8 cellular contexts compared by ENCODE assay signal in the genomic region with DNA sequence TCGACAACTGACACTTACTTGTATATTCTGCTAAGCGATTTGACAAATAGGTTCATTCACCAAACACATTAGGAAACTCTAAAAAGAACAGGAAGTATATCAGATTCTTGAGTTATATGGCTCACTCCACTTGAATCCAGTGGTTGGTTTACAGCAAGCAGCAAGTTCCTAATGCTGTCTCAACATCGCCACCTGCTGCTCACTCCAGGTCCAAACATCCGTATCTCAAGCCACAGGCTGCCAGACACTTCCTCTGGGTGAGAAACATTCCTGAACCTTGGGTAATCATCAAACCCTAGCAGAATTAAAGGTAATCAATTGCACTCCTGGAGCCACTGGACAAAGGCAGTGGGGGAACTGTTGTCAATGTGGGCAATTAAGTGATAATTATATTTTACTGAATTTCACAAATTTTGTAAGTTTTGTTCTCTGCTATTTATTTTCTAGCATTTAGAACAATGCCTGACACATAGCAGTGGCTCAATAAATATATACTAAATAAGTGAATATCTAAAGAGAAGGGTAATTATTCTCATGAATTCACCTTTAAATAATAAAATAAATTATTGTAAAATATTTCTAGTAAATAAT.
DNase-seq lines count a peak whose midpoint lies in the region; ATAC-seq and TF ChIP-seq lines count a peak whose summit lies in the region.

No MANE protein-coding gene starts in this region.

- no peak overlapping the region for H3K9ac ChIP-seq in IMR-90 (ENCODE audit: low read depth, low read length)
- no peak overlapping the region for H3K9ac ChIP-seq in neuronal stem cell (ENCODE audit: low read depth, low read length, poor library complexity)

- H3K9me1 ChIP-seq in IMR-90 (ENCODE audit: insufficient read depth, low read length), result no peaks in the 10 kb centered on the region

- H3K4me2 ChIP-seq in IMR-90 (ENCODE audit: low read depth, low read length) (no peak overlapping the region), neuronal stem cell (ENCODE audit: insufficient read depth, low read length, poor library complexity, severe bottlenecking) (no peak overlapping the region)

- H2AK5ac ChIP-seq in IMR-90 (ENCODE audit: low read depth, low read length) (no peak overlapping the region), neuronal stem cell (ENCODE audit: low read depth, low read length) (no peak overlapping the region)

- peak; percentile 65 for TF ChIP-seq RAD21 in IMR-90 (IDR thresholded peaks at IDR 0.05; ENCODE audit: low read length)

- H4K20me1 ChIP-seq in IMR-90 (ENCODE audit: insufficient read depth, low read length), result no peaks in the 10 kb centered on the region

- no peak overlapping the region for H2BK5ac ChIP-seq in IMR-90 (ENCODE audit: low read depth, low read length, poor library complexity, severe bottlenecking)
- no peak overlapping the region for H2BK5ac ChIP-seq in neuronal stem cell (ENCODE audit: low read length)

- H3K4me3 ChIP-seq in IMR-90 (ENCODE audit: insufficient read depth, low read depth, low read length) (no peak overlapping the region), Peyer's patch (no peak overlapping the region), fibroblast of pulmonary artery (replicated peaks; ENCODE audit: low read depth, low read length) (no peak overlapping the region), neuronal stem cell (ENCODE audit: low read length in 2 of 2) (no peak overlapping the region)

- no TSS peak for BruUV-seq in IMR-90 (replicated peaks; lab: Mats Ljungman, UMichigan)

- CTCF ChIA-PET in IMR-90 (lab: Yijun Ruan, JAX), result interaction anchor here (1.2 to 1.3 kb wide), 2 partner anchors 23 to 153 kb away, joined by 4 to 5 read pairs; no protein-coding TSS in a partner anchor

- H4K8ac ChIP-seq in IMR-90 (ENCODE audit: low read depth in 2 of 2, low read length in 2 of 2) (no peak overlapping the region), neuronal stem cell (ENCODE audit: low read depth, low read length) (no peak overlapping the region)

- H2BK15ac ChIP-seq in IMR-90 (ENCODE audit: low read depth, low read length) (no peak overlapping the region), neuronal stem cell (ENCODE audit: low read length) (no peak overlapping the region)

- H3K18ac ChIP-seq in IMR-90 (ENCODE audit: low read depth, low read length) (no peak overlapping the region), neuronal stem cell (ENCODE audit: low read length) (no peak overlapping the region)

- H3K27ac ChIP-seq in IMR-90 (ENCODE audit: insufficient read depth, low read length) (no peak overlapping the region), Peyer's patch (no peak overlapping the region), neuronal stem cell (replicated peaks; ENCODE audit: low read length) (no peak overlapping the region), substantia nigra (ENCODE audit: low read depth, low read length, poor library complexity, severe bottlenecking) (no peak overlapping the region)

- H3K23ac ChIP-seq in IMR-90 (ENCODE audit: low read depth, low read length) (no peak overlapping the region), neuronal stem cell (ENCODE audit: low read depth, low read length, poor library complexity) (no peak overlapping the region)

- TF ChIP-seq POLR2A in IMR-90 (IDR thresholded peaks at IDR 0.05; ENCODE audit: low read depth, low read length), result no peak
- no peak for TF ChIP-seq POLR2A in Peyer's patch (IDR thresholded peaks at IDR 0.05)

- H4K91ac ChIP-seq in IMR-90 (ENCODE audit: insufficient read depth, low read depth, low read length) (no peak overlapping the region), neuronal stem cell (ENCODE audit: low read depth, low read length, poor library complexity) (no peak overlapping the region)

- ATAC-seq in GM21529 (IDR thresholded peaks at IDR 0.05; ENCODE audit: unreplicated experiment) (peak; percentile 95), IMR-90 (ENCODE audit: low read depth) (peak; percentile 96)

- in situ Hi-C loops in IMR-90 (cut with MboI; ENCODE audit: low sequenced_read_pairs), result loop anchor here (10.0 kb wide), 1 partner anchor 120 kb away; no protein-coding TSS in a partner anchor

- H3K14ac ChIP-seq in IMR-90 (replicated peaks; ENCODE audit: low read depth, low read length) (no peak overlapping the region), neuronal stem cell (ENCODE audit: low read length) (no peak overlapping the region)

- H3K9me3 ChIP-seq in IMR-90 (ENCODE audit: control insufficient read depth, insufficient read depth, low read length), result no peaks in the 10 kb centered on the region
- H3K9me3 ChIP-seq in Peyer's patch, result no peaks in the 10 kb centered on the region
- H3K9me3 ChIP-seq in neuronal stem cell (replicated peaks in 1 of 2; ENCODE audit: control insufficient read depth in 2 of 2, insufficient read depth in 1 of 2, low read depth in 1 of 2, low read length in 2 of 2), result no peaks in the 10 kb centered on the region

- TF ChIP-seq CTCF in IMR-90 (conservative IDR thresholded peaks at IDR 0.05; ENCODE audit: low read depth, low read length), result peak; percentile 75
- TF ChIP-seq CTCF in Peyer's patch (IDR thresholded peaks at IDR 0.05), result peak in 5 of 6 experiments; percentile 14 to 68 (median 67)
- TF ChIP-seq CTCF in fibroblast of pulmonary artery (IDR thresholded peaks at IDR 0.05; ENCODE audit: low read length, missing control alignments), result peak; percentile 96

- no CpG with 5 or more reads among the region's 4 CpGs for WGBS in IMR-90 (ENCODE audit: extremely low coverage in 2 of 2, insufficient read length in 1 of 2), 2 experiments
- no CpG with 5 or more reads among the region's 4 CpGs for WGBS in neuronal stem cell (ENCODE audit: extremely low coverage in 2 of 2, insufficient read length in 2 of 2, insufficient replicate concordance in 1 of 2), 2 donors

- no peak overlapping the region for H2BK120ac ChIP-seq in IMR-90 (ENCODE audit: low read depth, low read length)
- no peak overlapping the region for H2BK120ac ChIP-seq in neuronal stem cell (ENCODE audit: low read depth, low read length)

- no peak overlapping the region for H2AK9ac ChIP-seq in IMR-90 (replicated peaks; ENCODE audit: low read depth, low read length, poor library complexity)

- H3K4me1 ChIP-seq in IMR-90 (ENCODE audit: control insufficient read depth, insufficient read depth, low read length) (no peaks in the 10 kb centered on the region), Peyer's patch (no peaks in the 10 kb centered on the region), neuronal stem cell (ENCODE audit: control insufficient read depth in 2 of 2, insufficient read depth in 1 of 2, low read depth in 1 of 2, low read length in 2 of 2) (peaks cover 0 to 3% of the 10 kb centered on the region in 2 donors)

- DNase-seq in DMS53 (lab: John Stamatoyannopoulos, UW) (peak; percentile 92), IMR-90 (peak; percentile 79), Peyer's patch (peak; percentile 60 to 91 (median 76)), fibroblast of pulmonary artery (ENCODE audit: low read depth) (peak; percentile 93), neuronal stem cell (ENCODE audit: low spot score) (peak; percentile 65), substantia nigra (lab: John Stamatoyannopoulos, UW) (peak in 44 of 49 donors; percentile 2 to 82 (median 54))
- DNase-seq in activated T-cell treated with anti-CD3 and anti-CD28 coated beads, Interleukin-2, amount 50 U/mL, for 48 hours, result peak; percentile 77 to 83

- no peaks in the 10 kb centered on the region for H3K36me3 ChIP-seq in IMR-90 (ENCODE audit: control insufficient read depth, insufficient read depth, low read length)
- no peaks in the 10 kb centered on the region for H3K36me3 ChIP-seq in Peyer's patch
- no peaks in the 10 kb centered on the region for H3K36me3 ChIP-seq in neuronal stem cell (replicated peaks in 1 of 2; ENCODE audit: control insufficient read depth in 2 of 2, insufficient read depth in 2 of 2, low read length in 2 of 2)

- no peaks in the 10 kb centered on the region for H3K79me1 ChIP-seq in IMR-90 (ENCODE audit: low read depth in 1 of 2, low read length in 2 of 2)
- H3K79me1 ChIP-seq in neuronal stem cell (ENCODE audit: low read depth, low read length), result no peaks in the 10 kb centered on the region

- no peak overlapping the region for H3K4ac ChIP-seq in IMR-90 (ENCODE audit: low read depth, low read length)
- H3K4ac ChIP-seq in neuronal stem cell (ENCODE audit: low read length), result no peak overlapping the region

- H3K56ac ChIP-seq in IMR-90 (ENCODE audit: extremely low read depth, insufficient read depth, low read length), result no peak overlapping the region

- intact Hi-C loops in IMR-90 (cut with micrococcal nuclease), result loop anchor here (1.0 to 10.0 kb wide), 4 partner anchors 23 to 800 kb away; a partner anchor contains a TSS

- H3K27me3 ChIP-seq in IMR-90 (ENCODE audit: control insufficient read depth, insufficient read depth, low read length) (peaks cover 2% of the 10 kb centered on the region), Peyer's patch (no peaks in the 10 kb centered on the region), neuronal stem cell (ENCODE audit: control insufficient read depth in 3 of 3, insufficient read depth in 3 of 3, low read depth in 1 of 3, low read length in 3 of 3) (no peaks in the 10 kb centered on the region)

- H2BK12ac ChIP-seq in neuronal stem cell (ENCODE audit: low read length), result no peak overlapping the region

- dilution Hi-C loops in IMR-90 (cut with HindIII; ENCODE audit: low sequenced_read_pairs, unreplicated experiment), result no loop called here

- no peak overlapping the region for H4K5ac ChIP-seq in IMR-90 (ENCODE audit: low read depth, low read length)

- H2BK20ac ChIP-seq in IMR-90 (ENCODE audit: low read depth, low read length), result no peak overlapping the region

- POLR2A ChIA-PET in IMR-90 (lab: Charles Lee; ENCODE audit: unreplicated experiment), result no interaction called here

- H2AFZ ChIP-seq in IMR-90 (replicated peaks; ENCODE audit: low read length, poor library complexity) (no peak overlapping the region), neuronal stem cell (ENCODE audit: low read length) (no peak overlapping the region)

TF ChIP-seq in IMR-90, 13 proteins besides CTCF, POLR2A, EP300 and RAD21:
- TF ChIP-seq SMC3 (IDR thresholded peaks at IDR 0.05; ENCODE audit: low read depth, low read length) (peak; percentile 68), MAZ (IDR thresholded peaks at IDR 0.05; ENCODE audit: borderline replicate concordance, low read depth, low read length) (no peak)
